ENCODE assay signal across 27 cellular contexts in the genomic region with DNA sequence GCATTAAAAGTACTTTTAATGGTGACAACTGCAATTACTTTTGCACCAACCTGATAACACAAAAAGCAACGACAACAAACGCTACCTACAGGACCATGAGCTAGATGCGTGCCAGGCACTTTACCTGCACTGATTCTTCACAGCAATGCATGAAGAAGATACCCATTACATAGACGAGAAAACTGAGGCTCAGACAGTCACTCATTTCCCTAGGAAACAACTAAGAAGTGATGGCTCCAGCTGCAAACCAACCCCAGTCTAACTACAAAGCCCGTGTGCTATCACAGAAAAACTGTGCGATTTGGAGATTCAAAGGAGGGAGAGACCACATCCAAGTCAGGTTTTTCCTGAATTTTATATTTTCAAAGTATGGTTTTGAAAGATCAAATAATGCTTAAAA.
"Had no signal": no experiment of that assay in that cellular context is flagged by ENCODE, and none has a peak within 500 bp of the region (broad histone marks: within the 10 kb centered on the region; RNA-seq: fewer than 3 reads in every experiment).

No MANE protein-coding gene starts in this region.

- H3K4me3 ChIP-seq: heart right ventricle, hepatocyte, left ventricle myocardium inferior, lung, mucosa of descending colon, neural progenitor cell, sigmoid colon, spleen, testis, thyroid gland, transverse colon, upper lobe of left lung, vagina had no signal

- H3K4me3 Mint-ChIP-seq: naive thymus-derived CD8-positive, alpha-beta T cell; nephron; neural progenitor cell; stimulated activated effector memory CD8-positive, alpha-beta T cell treated with anti-CD3 and anti-CD28 coated beads, Interleukin-12 subunit alpha, Interleukin-12 subunit beta, amount 100 ng/mL, for 72 hours; stimulated activated naive CD8-positive, alpha-beta T cell treated with anti-CD3 and anti-CD28 coated beads, Interleukin-15, amount 100 ng/mL, for 72 hours had no signal

- H3K27ac ChIP-seq: heart right ventricle, hepatocyte, neural progenitor cell, neutrophil, parathyroid adenoma, sigmoid colon, testis, thyroid gland, transverse colon, upper lobe of left lung, vagina had no signal

- H3K4me1 ChIP-seq: neural progenitor cell, parathyroid adenoma, sigmoid colon, testis, thyroid gland, transverse colon, vagina had no signal

- H3K27me3 Mint-ChIP-seq: naive thymus-derived CD8-positive, alpha-beta T cell had no signal

- H3K79me2 ChIP-seq: hepatocyte, parathyroid adenoma had no signal

- H3K9me3 ChIP-seq: left ventricle myocardium inferior, mucosa of descending colon, neutrophil, sigmoid colon, testis, thyroid gland, transverse colon, upper lobe of left lung, vagina had no signal

- H3K36me3 Mint-ChIP-seq: naive thymus-derived CD8-positive, alpha-beta T cell; neural progenitor cell; stimulated activated effector memory CD8-positive, alpha-beta T cell treated with anti-CD3 and anti-CD28 coated beads, Interleukin-12 subunit alpha, Interleukin-12 subunit beta, amount 100 ng/mL, for 72 hours had no signal

- ATAC-seq: heart right ventricle; mucosa of descending colon; naive thymus-derived CD8-positive, alpha-beta T cell; right cardiac atrium; stimulated activated effector memory CD8-positive, alpha-beta T cell treated with anti-CD3 and anti-CD28 coated beads, Interleukin-12 subunit alpha, Interleukin-12 subunit beta, amount 100 ng/mL, for 72 hours; stimulated activated naive CD8-positive, alpha-beta T cell treated with anti-CD3 and anti-CD28 coated beads, Interleukin-15, amount 100 ng/mL, for 72 hours had no signal

- H3K9ac ChIP-seq: neural progenitor cell, parathyroid adenoma had no signal

- H2AFZ ChIP-seq: hepatocyte, neural progenitor cell, parathyroid adenoma had no signal

- H3K9me3 Mint-ChIP-seq: nephron; stimulated activated effector memory CD8-positive, alpha-beta T cell treated with anti-CD3 and anti-CD28 coated beads, Interleukin-12 subunit alpha, Interleukin-12 subunit beta, amount 100 ng/mL, for 72 hours; stimulated activated naive CD8-positive, alpha-beta T cell treated with anti-CD3 and anti-CD28 coated beads, Interleukin-15, amount 100 ng/mL, for 72 hours had no signal

- H3K27me3 ChIP-seq: heart right ventricle, neural progenitor cell, sigmoid colon, spleen, testis, thyroid gland, transverse colon, upper lobe of left lung, vagina had no signal

- H3K4me2 ChIP-seq: hepatocyte, neural progenitor cell had no signal

- DNase-seq: heart right ventricle; islet precursor cell; left ventricle myocardium inferior; midbrain; mucosa of descending colon; naive thymus-derived CD8-positive, alpha-beta T cell; occipital lobe; retina; right cardiac atrium; sigmoid colon; small intestine; spleen; stimulated activated CD4-positive, alpha-beta T cell treated with anti-CD3 and anti-CD28 coated beads, Interleukin-4, amount 100 ng/mL, for 24 hours; stimulated activated naive CD4-positive, alpha-beta T cell treated with Interleukin-2 at 50 U/mL for 16 hours; stimulated activated naive CD8-positive, alpha-beta T cell treated with anti-CD3 and anti-CD28 coated beads, Interleukin-15, amount 100 ng/mL, for 72 hours; testis; thyroid gland; transverse colon; upper lobe of left lung had no signal

- FAIRE-seq: small intestine had no signal

- H3K36me3 ChIP-seq: heart right ventricle, left ventricle myocardium inferior, neural progenitor cell, neutrophil, sigmoid colon, spleen, thyroid gland, transverse colon, upper lobe of left lung, vagina had no signal

- H3K27ac Mint-ChIP-seq: naive thymus-derived CD8-positive, alpha-beta T cell; nephron; neural progenitor cell; stimulated activated effector memory CD8-positive, alpha-beta T cell treated with anti-CD3 and anti-CD28 coated beads, Interleukin-12 subunit alpha, Interleukin-12 subunit beta, amount 100 ng/mL, for 72 hours; stimulated activated naive CD8-positive, alpha-beta T cell treated with anti-CD3 and anti-CD28 coated beads, Interleukin-15, amount 100 ng/mL, for 72 hours had no signal
